Comparison of ENCODE assay signal across 8 cellular contexts in the genomic region with DNA sequence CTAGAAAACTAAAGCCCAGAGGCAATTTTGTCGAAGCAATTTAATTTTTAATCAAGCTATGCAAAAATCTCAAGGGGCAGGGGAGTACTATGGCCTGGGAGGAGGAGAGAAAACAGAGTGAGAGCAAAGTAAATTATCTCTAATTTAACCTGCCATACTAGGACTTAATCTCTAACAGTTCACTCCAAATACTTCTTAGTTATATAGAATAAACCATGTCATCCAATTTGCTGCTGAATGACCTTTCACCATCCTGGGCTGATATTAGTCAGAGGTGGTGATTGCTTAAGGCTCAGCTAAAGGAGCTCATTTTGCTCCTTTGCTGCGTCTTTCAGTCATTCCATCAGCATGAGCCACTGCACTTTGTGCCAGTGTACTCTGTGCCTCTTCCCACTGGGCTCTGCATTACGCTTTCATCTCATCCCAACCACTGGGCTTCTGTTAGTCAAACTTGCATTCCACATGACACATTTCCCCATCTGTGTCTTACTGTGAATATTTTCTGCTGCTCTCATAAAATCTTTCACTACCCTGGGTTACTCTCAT.
DNase-seq lines count a peak whose midpoint lies in the region; ATAC-seq and TF ChIP-seq lines count a peak whose summit lies in the region.

No MANE protein-coding gene starts in this region.

- H3K9ac ChIP-seq in rectal smooth muscle tissue (ENCODE audit: low read length) = no peak overlapping the region

- no peak for TF ChIP-seq CTCF in foreskin keratinocyte (conservative IDR thresholded peaks at IDR 0.05)

- no peaks in the 10 kb centered on the region for H3K36me3 ChIP-seq in rectal smooth muscle tissue (ENCODE audit: control insufficient read depth, insufficient read depth, low read length)

- DNase-seq in ELR (ENCODE audit: low read depth) = peak; percentile 99
- DNase-seq in SK-MEL-5 (ENCODE audit: low read depth, low spot score) = peak; percentile 75
- peak; percentile 99 to 100 for DNase-seq in foreskin keratinocyte
- DNase-seq in D341Med (ENCODE audit: low spot score) = no peak
- no peak for DNase-seq in stimulated activated CD4-positive, alpha-beta T cell treated with anti-CD3 and anti-CD28 coated beads, Interleukin-4, amount 100 ng/mL, for 1 hour
- DNase-seq in stimulated activated CD4-positive, alpha-beta T cell treated with anti-CD3 and anti-CD28 coated beads, Interleukin-2, amount 100 ng/mL, for 48 hours = no peak

- no peaks in the 10 kb centered on the region for H3K27me3 ChIP-seq in foreskin keratinocyte
- H3K27me3 ChIP-seq in rectal smooth muscle tissue (ENCODE audit: control insufficient read depth, insufficient read depth, low read length) = no peaks in the 10 kb centered on the region

- H3K4me3 ChIP-seq in rectal smooth muscle tissue (ENCODE audit: low read length) = no peak overlapping the region

- in situ Hi-C loops in SK-MEL-5 (cut with HindIII; ENCODE audit: low pct_unique_long_range_greater_than_20kb, low sequenced_read_pairs) = no loop called here

- H3K27ac ChIP-seq in foreskin keratinocyte = peak overlapping the region; percentile 47
- peak overlapping the region; percentile 63 for H3K27ac ChIP-seq in rectal smooth muscle tissue (ENCODE audit: low read depth, low read length)

- H3K4me1 ChIP-seq in foreskin keratinocyte (peaks cover 30% of the 10 kb centered on the region), rectal smooth muscle tissue (ENCODE audit: control insufficient read depth, insufficient read depth, low read length) (peaks cover 20% of the 10 kb centered on the region)

- peak; percentile 99 for ATAC-seq in foreskin keratinocyte
- ATAC-seq in HG03432 (IDR thresholded peaks at IDR 0.05; ENCODE audit: unreplicated experiment) = no peak

Comparison
In these comparisons a context has a peak if more than half of its experiments do, and no peak if none do; other contexts are left out.
1. DNase-seq: peak in ELR (single experiment), SK-MEL-5 (single experiment) and foreskin keratinocyte (2 of 2); none in D341Med (single experiment), stimulated activated CD4-positive, alpha-beta T cell treated with anti-CD3 and anti-CD28 coated beads, Interleukin-4, amount 100 ng/mL, for 1 hour (single experiment) and stimulated activated CD4-positive, alpha-beta T cell treated with anti-CD3 and anti-CD28 coated beads, Interleukin-2, amount 100 ng/mL, for 48 hours (0 of 2).